ENCODE assay signal across 12 cellular contexts in genomic region chr11:16669799-16670415, GRCh38.
DNase-seq lines count a peak whose midpoint lies in the region; ATAC-seq and TF ChIP-seq lines count a peak whose summit lies in the region.
"Had no signal": no experiment of that assay in that cellular context is flagged by ENCODE, and none has a peak within 500 bp of the region (broad histone marks: within the 10 kb centered on the region; RNA-seq: fewer than 3 reads in every experiment).

No MANE protein-coding gene starts in this region.

- H4K20me1 ChIP-seq in HCT116 (ENCODE audit: insufficient read depth) (no peaks in the 10 kb centered on the region), PC-3 (ENCODE audit: low read length) (no peaks in the 10 kb centered on the region), osteoblast (ENCODE audit: insufficient read depth, low read length) (no peaks in the 10 kb centered on the region)

- H3K9ac ChIP-seq in HCT116 (ENCODE audit: low read length) (no peak overlapping the region), PC-3 (ENCODE audit: low read length) (no peak overlapping the region)

- BruUV-seq in HCT116 (replicated peaks; lab: Mats Ljungman, UMichigan), result no TSS peak
- BruUV-seq in PC-3 (replicated peaks; lab: Mats Ljungman, UMichigan), result no TSS peak

- TF ChIP-seq RAD21 in HCT116 (IDR thresholded peaks at IDR 0.05; ENCODE audit: low read depth), result no peak

- intact Hi-C loops in HCT116 (cut with micrococcal nuclease), result no loop called here
- intact Hi-C loops in PC-3 (cut with micrococcal nuclease), result no loop called here
- intact Hi-C loops in sigmoid colon (cut with DNase I), result no loop called here

- H3K9me3 ChIP-seq in HCT116 (ENCODE audit: control insufficient read depth in 1 of 2, insufficient read depth in 1 of 2, low read depth in 1 of 2, low read length in 2 of 2) (no peaks in the 10 kb centered on the region), PC-3 (ENCODE audit: low read length) (no peaks in the 10 kb centered on the region), osteoblast (ENCODE audit: low read depth, low read length) (no peaks in the 10 kb centered on the region), sigmoid colon (no peaks in the 10 kb centered on the region)

- peak; percentile 94 for ATAC-seq in HCT116
- ATAC-seq in PC-3, result peak; percentile 40; the same call in 1 of the 2 replicates
- ATAC-seq: right cardiac atrium had no signal

- no peaks in the 10 kb centered on the region for H3K27me3 ChIP-seq in HCT116 (ENCODE audit: insufficient read depth, low read length)
- no peaks in the 10 kb centered on the region for H3K27me3 ChIP-seq in PC-3 (ENCODE audit: low read length)
- H3K27me3 ChIP-seq in osteoblast (ENCODE audit: insufficient read depth, low read length), result no peaks in the 10 kb centered on the region
- no peaks in the 10 kb centered on the region for H3K27me3 ChIP-seq in sigmoid colon

- peaks cover 6 to 16% of the 10 kb centered on the region in 2 experiments; a peak in 3 of 4 replicates for H3K4me1 ChIP-seq in HCT116 (ENCODE audit: control insufficient read depth in 1 of 2, insufficient read depth in 2 of 2, low read length in 2 of 2)
- H3K4me1 ChIP-seq in PC-3 (ENCODE audit: insufficient read depth, low read length), result peaks cover 5% of the 10 kb centered on the region
- no peaks in the 10 kb centered on the region for H3K4me1 ChIP-seq in osteoblast (ENCODE audit: insufficient read depth, low read length)
- no peaks in the 10 kb centered on the region for H3K4me1 ChIP-seq in sigmoid colon

- no peaks in the 10 kb centered on the region for H3F3A ChIP-seq in PC-3 (ENCODE audit: low read length, unreplicated experiment)

- TF ChIP-seq EP300 in sigmoid colon (IDR thresholded peaks at IDR 0.05), result no peak

- H3K4me2 ChIP-seq in HCT116 (ENCODE audit: low read length) (peak overlapping the region; percentile 72), PC-3 (ENCODE audit: low read length) (no peak overlapping the region; the same call in 1 of the 2 replicates), osteoblast (ENCODE audit: insufficient read depth, low read length) (no peak overlapping the region)

- H2AFZ ChIP-seq in HCT116 (ENCODE audit: low read depth, low read length, poor library complexity, severe bottlenecking), result no peak overlapping the region
- no peak overlapping the region for H2AFZ ChIP-seq in PC-3 (ENCODE audit: low read length)
- no peak overlapping the region for H2AFZ ChIP-seq in osteoblast (ENCODE audit: low read length)

- WGBS in sigmoid colon, 2 donors, result 67 to 86% methylated on average over 2 of the region's 2 CpGs

- POLR2A ChIA-PET in HCT116 (lab: Charles Lee), result no interaction called here
- POLR2A ChIA-PET in PC-3 (lab: Charles Lee; ENCODE audit: unreplicated experiment), result no interaction called here

- CTCF ChIA-PET in HCT116 (lab: Charles Lee), result no interaction called here
- CTCF ChIA-PET in PC-3 (lab: Charles Lee), result no interaction called here

- no peak for TF ChIP-seq POLR2A in HCT116 (IDR thresholded peaks at IDR 0.05; ENCODE audit: borderline replicate concordance, extremely low read depth, insufficient read depth, insufficient read length)
- TF ChIP-seq POLR2A in sigmoid colon (IDR thresholded peaks at IDR 0.05), result no peak

- H3K9me3 Mint-ChIP-seq in endothelial cell (ENCODE audit: unreplicated experiment), result no peaks in the 10 kb centered on the region

- H3K79me2 ChIP-seq in HCT116 (ENCODE audit: insufficient read depth, low read length), result no peaks in the 10 kb centered on the region
- no peaks in the 10 kb centered on the region for H3K79me2 ChIP-seq in PC-3 (ENCODE audit: low read length)
- no peaks in the 10 kb centered on the region for H3K79me2 ChIP-seq in osteoblast (ENCODE audit: insufficient read depth, low read length)

- peak overlapping the region in 1 of 2 experiments; percentile 21; a peak in 1 of 4 replicates for H3K4me3 ChIP-seq in HCT116 (replicated peaks in 1 of 2; ENCODE audit: low read depth in 1 of 2, low read length in 2 of 2)
- H3K4me3 ChIP-seq in PC-3 (ENCODE audit: low read length), result no peak overlapping the region
- H3K4me3 ChIP-seq in epithelial cell of proximal tubule (ENCODE audit: low read depth, low read length), result no peak overlapping the region
- no peak overlapping the region for H3K4me3 ChIP-seq in osteoblast (ENCODE audit: insufficient read depth, low read length)
- no peak overlapping the region for H3K4me3 ChIP-seq in sigmoid colon

- no peaks in the 10 kb centered on the region for H3K36me3 Mint-ChIP-seq in endothelial cell (ENCODE audit: low read depth, unreplicated experiment)
- H3K36me3 Mint-ChIP-seq: type B pancreatic cell had no signal

- peaks cover 6% of the 10 kb centered on the region for H3K27me3 Mint-ChIP-seq in endothelial cell (ENCODE audit: unreplicated experiment)
- H3K27me3 Mint-ChIP-seq: type B pancreatic cell had no signal

- H3K36me3 ChIP-seq in HCT116 (ENCODE audit: control insufficient read depth in 1 of 2, insufficient read depth in 2 of 2, low read length in 2 of 2) (no peaks in the 10 kb centered on the region), PC-3 (ENCODE audit: low read depth, low read length) (no peaks in the 10 kb centered on the region), osteoblast (ENCODE audit: insufficient read depth, low read length) (no peaks in the 10 kb centered on the region), sigmoid colon (no peaks in the 10 kb centered on the region)

- no peak overlapping the region for H3K4me3 Mint-ChIP-seq in endothelial cell (ENCODE audit: unreplicated experiment)
- H3K4me3 Mint-ChIP-seq: memory B cell, type B pancreatic cell had no signal

- H3K9me2 ChIP-seq in HCT116 (ENCODE audit: insufficient read depth), result no peaks in the 10 kb centered on the region
- no peaks in the 10 kb centered on the region for H3K9me2 ChIP-seq in PC-3 (replicated peaks; ENCODE audit: low read length)

- RAD21 ChIA-PET in HCT116 (lab: Charles Lee; ENCODE audit: low non-redundant PET in 1 of 2, low total read pairs in 2 of 2, uncharacterized antibody in 2 of 2, unreplicated experiment in 2 of 2), result no interaction called here

- H3K27ac ChIP-seq in HCT116 (ENCODE audit: low read depth, low read length) (no peak overlapping the region), PC-3 (ENCODE audit: low read length) (no peak overlapping the region), osteoblast (ENCODE audit: low read depth, low read length) (no peak overlapping the region), sigmoid colon (no peak overlapping the region)

- peak; percentile 34 for DNase-seq in HCT116 (ENCODE audit: low read depth, low spot score)
- peak; percentile 69 for DNase-seq in PC-3
- peak; percentile 53 for DNase-seq in epithelial cell of proximal tubule (ENCODE audit: low read depth)
- peak; percentile 36 for DNase-seq in osteoblast (ENCODE audit: insufficient read length, low spot score, missing footprints)
- DNase-seq in sigmoid colon, result no peak
- no peak for DNase-seq in endothelial cell (ENCODE audit: low spot score)
- no peak for DNase-seq in effector CD4-positive, alpha-beta T cell
- DNase-seq: DMS 273 treated with DMSO at 0.1 percent for 48 hours, NCI-H187, right cardiac atrium had no signal

- TF ChIP-seq CTCF in HCT116 (IDR thresholded peaks at IDR 0.05 in 2 of 3, conservative IDR thresholded peaks at IDR 0.05 in 1 of 3; ENCODE audit: borderline replicate concordance in 1 of 3, insufficient read depth in 1 of 3, low read depth in 2 of 3, low read length in 2 of 3) (no peak), PC-3 (conservative IDR thresholded peaks at IDR 0.05; ENCODE audit: low read depth, low read length) (no peak), epithelial cell of proximal tubule (conservative IDR thresholded peaks at IDR 0.05; ENCODE audit: low read depth, low read length) (no peak), osteoblast (IDR thresholded peaks at IDR 0.05; ENCODE audit: extremely low read depth, low read depth, low read length) (no peak), sigmoid colon (IDR thresholded peaks at IDR 0.05) (no peak), endothelial cell (IDR thresholded peaks at IDR 0.05; ENCODE audit: unreplicated experiment) (no peak)

- H3K27ac Mint-ChIP-seq in endothelial cell (ENCODE audit: unreplicated experiment), result no peak overlapping the region
- H3K27ac Mint-ChIP-seq: memory B cell, type B pancreatic cell had no signal

- H3K4me1 Mint-ChIP-seq in endothelial cell (ENCODE audit: unreplicated experiment), result no peaks in the 10 kb centered on the region
- H3K4me1 Mint-ChIP-seq: memory B cell had no signal

TF ChIP-seq in HCT116, 20 proteins besides CTCF, POLR2A, EP300 and RAD21:
- peak; percentile 64; the same call in 1 of the 2 replicates for TF ChIP-seq FOSL1 (IDR thresholded peaks at IDR 0.05; ENCODE audit: low read depth)
- no peak for TF ChIP-seq ZFX (IDR thresholded peaks at IDR 0.05)
- 0 out of 2 replicates have a peak, but pooled peaks have one; percentile 32 for TF ChIP-seq CBX3 (IDR thresholded peaks at IDR 0.05; ENCODE audit: low read depth)
- no peak for TF ChIP-seq ELF1 (IDR thresholded peaks at IDR 0.05; ENCODE audit: borderline replicate concordance, low read depth)
- TF ChIP-seq, protein P1, sequence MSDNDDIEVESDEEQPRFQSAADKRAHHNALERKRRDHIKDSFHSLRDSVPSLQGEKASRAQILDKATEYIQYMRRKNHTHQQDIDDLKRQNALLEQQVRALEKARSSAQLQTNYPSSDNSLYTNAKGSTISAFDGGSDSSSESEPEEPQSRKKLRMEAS (IDR thresholded peaks at IDR 0.05), result no peak
- peak; percentile 61 for TF ChIP-seq TCF7L2 (IDR thresholded peaks at IDR 0.05; ENCODE audit: borderline replicate concordance, extremely low read depth, insufficient read depth, insufficient read length)
- 0 out of 2 replicates have a peak, but pooled peaks have one; percentile 22 for TF ChIP-seq SP1 (IDR thresholded peaks at IDR 0.05; ENCODE audit: low read depth)
- peak; percentile 63; the same call in 1 of the 2 replicates for TF ChIP-seq JUND (IDR thresholded peaks at IDR 0.05)
- TF ChIP-seq YY1 (IDR thresholded peaks at IDR 0.05; ENCODE audit: extremely low read depth, insufficient replicate concordance, low read depth, low read length), result no peak
- no peak for TF ChIP-seq SIN3A (IDR thresholded peaks at IDR 0.05; ENCODE audit: low read depth)
- TF ChIP-seq EGR1 (IDR thresholded peaks at IDR 0.05; ENCODE audit: low read depth), result no peak
- no peak for TF ChIP-seq ATF3 (IDR thresholded peaks at IDR 0.05)

Comparison
In these comparisons a context has a peak if more than half of its experiments do, and no peak if none do; other contexts are left out.
1. DNase-seq: peak in HCT116 (single experiment), PC-3 (single experiment), epithelial cell of proximal tubule (single experiment) and osteoblast (single experiment); none in sigmoid colon (single experiment), endothelial cell (single experiment) and effector CD4-positive, alpha-beta T cell (single experiment).